34 cellular contexts compared by ENCODE assay signal in the genomic region with DNA sequence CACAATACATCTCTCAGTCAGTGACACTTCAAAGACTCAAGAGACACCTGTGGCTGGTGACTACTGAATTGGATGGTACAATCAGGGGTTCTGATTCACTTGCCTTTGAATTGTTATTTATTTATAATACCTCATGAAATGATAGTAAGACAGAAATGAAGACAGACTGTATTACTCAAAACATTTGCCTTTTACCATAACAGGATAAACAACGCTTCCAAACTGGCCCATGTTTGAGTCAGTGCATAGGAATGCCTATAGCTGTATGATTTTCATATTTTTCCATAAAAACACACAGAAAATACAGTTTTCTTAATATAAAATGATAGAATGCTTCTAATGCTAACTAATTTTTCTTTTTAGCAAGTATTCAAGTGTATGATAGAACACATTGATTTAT. TPM values are rescaled to one million over a fixed set of nuclear protein-coding genes. Genes with fewer than 3 reads are reported as not detected.
"Had no signal": no experiment of that assay in that cellular context is flagged by ENCODE, and none has a peak within 500 bp of the region (broad histone marks: within the 10 kb centered on the region; RNA-seq: fewer than 3 reads in every experiment).

No MANE protein-coding gene starts in this region.

- H3K4me3 ChIP-seq: body of pancreas, breast epithelium, K562, MG63, Peyer's patch had no signal

- H3K36me3 Mint-ChIP-seq: activated naive CD8-positive, alpha-beta T cell treated with anti-CD3 and anti-CD28 coated beads for 36 hours had no signal

- H3K4me3 Mint-ChIP-seq: activated CD4-positive, alpha-beta T cell treated with anti-CD3 and anti-CD28 coated beads, Interleukin-2, amount 10 ng/mL, durations not matched to agents 24 days and 14 days; activated CD8-positive, alpha-beta T cell treated with anti-CD3 and anti-CD28 coated beads for 36 hours; activated naive CD8-positive, alpha-beta T cell treated with anti-CD3 and anti-CD28 coated beads for 36 hours; activated T-cell treated with anti-CD3 and anti-CD28 coated beads, Interleukin-2, amount 50 U/mL, for 72 hours; activated T-helper 17 cell treated with anti-CD3 and anti-CD28 coated beads, Interleukin-2, amount 50 U/mL, for 72 hours; T-helper 1 cell treated with Interleukin-12 subunit alpha and Interleukin-12 subunit beta and Interleukin-4 antibody, amounts not matched to agents 30 μg/mL and 1 μg/mL, for 36 hours; T-helper 2 cell treated with Interferon-gamma antibody and Interleukin-4, amounts not matched to agents 5 μg/mL and 100 μg/mL, for 36 hours had no signal

- H3K27me3 ChIP-seq: body of pancreas, breast epithelium, MG63, Peyer's patch had no signal

- H3K9me3 ChIP-seq: body of pancreas, breast epithelium, MG63, Peyer's patch had no signal

- DNase-seq: activated CD4-positive, alpha-beta T cell treated with anti-CD3 and anti-CD28 coated beads, Interleukin-2, amount 10 ng/mL, durations not matched to agents 24 days and 14 days; activated CD4-positive, alpha-beta T cell treated with anti-CD3 and anti-CD28 coated beads, Interleukin-2, amount 50 U/mL, for 4 hours; activated CD8-positive, alpha-beta T cell treated with anti-CD3 and anti-CD28 coated beads for 36 hours; activated effector memory CD4-positive, alpha-beta T cell treated with anti-CD3 and anti-CD28 coated beads, Interleukin-2, amount 50 U/mL, for 16 hours; activated naive CD4-positive, alpha-beta T cell; activated naive CD4-positive, alpha-beta T cell treated with anti-CD3 and anti-CD28 coated beads, Interleukin-2, amount 50 U/mL, for 16 hours; activated naive CD8-positive, alpha-beta T cell treated with anti-CD3 and anti-CD28 coated beads for 36 hours; activated T-cell treated with anti-CD3 and anti-CD28 coated beads, Interleukin-2, amount 50 U/mL, for 1 hour; activated T-cell treated with anti-CD3 and anti-CD28 coated beads, Interleukin-2, amount 50 U/mL, for 72 hours; body of pancreas; caudate nucleus; cerebellar nuclear complex; NCI-H1048; NCI-H1105 treated with DMSO at 0.1 percent for 48 hours; NCI-H1436; NCI-H1694 treated with DMSO at 0.1 percent for 48 hours; NCI-H2029; NCI-H2107; NCI-H2171; NCI-H2227 treated with DMSO at 0.1 percent for 48 hours; NCI-H510A treated with DMSO at 0.1 percent for 48 hours; NCI-H526 treated with DMSO at 0.1 percent for 48 hours; PC-3; Peyer's patch; RPMI8226; SIG-M5 had no signal

- H3K27ac Mint-ChIP-seq: activated CD4-positive, alpha-beta T cell treated with anti-CD3 and anti-CD28 coated beads, Interleukin-2, amount 10 ng/mL, durations not matched to agents 24 days and 14 days; activated CD8-positive, alpha-beta T cell treated with anti-CD3 and anti-CD28 coated beads for 36 hours; activated naive CD8-positive, alpha-beta T cell treated with anti-CD3 and anti-CD28 coated beads for 36 hours; activated T-cell treated with anti-CD3 and anti-CD28 coated beads, Interleukin-2, amount 50 U/mL, for 72 hours; activated T-helper 17 cell treated with anti-CD3 and anti-CD28 coated beads, Interleukin-2, amount 50 U/mL, for 72 hours; T-helper 1 cell treated with Interleukin-12 subunit alpha and Interleukin-12 subunit beta and Interleukin-4 antibody, amounts not matched to agents 30 μg/mL and 1 μg/mL, for 36 hours; T-helper 2 cell treated with Interferon-gamma antibody and Interleukin-4, amounts not matched to agents 5 μg/mL and 100 μg/mL, for 36 hours had no signal

- H3K9me3 Mint-ChIP-seq: activated CD4-positive, alpha-beta T cell treated with anti-CD3 and anti-CD28 coated beads, Interleukin-2, amount 10 ng/mL, durations not matched to agents 24 days and 14 days; activated CD8-positive, alpha-beta T cell treated with anti-CD3 and anti-CD28 coated beads for 36 hours; activated naive CD8-positive, alpha-beta T cell treated with anti-CD3 and anti-CD28 coated beads for 36 hours; activated T-cell treated with anti-CD3 and anti-CD28 coated beads, Interleukin-2, amount 50 U/mL, for 72 hours; activated T-helper 17 cell treated with anti-CD3 and anti-CD28 coated beads, Interleukin-2, amount 50 U/mL, for 72 hours; T-helper 1 cell treated with Interleukin-12 subunit alpha and Interleukin-12 subunit beta and Interleukin-4 antibody, amounts not matched to agents 30 μg/mL and 1 μg/mL, for 36 hours; T-helper 2 cell treated with Interferon-gamma antibody and Interleukin-4, amounts not matched to agents 5 μg/mL and 100 μg/mL, for 36 hours had no signal

- H3K4me1 ChIP-seq: body of pancreas, breast epithelium, Peyer's patch had no signal

- H3K27ac ChIP-seq: body of pancreas, breast epithelium, Peyer's patch had no signal

- ATAC-seq: activated CD8-positive, alpha-beta T cell treated with anti-CD3 and anti-CD28 coated beads for 36 hours; activated T-cell treated with anti-CD3 and anti-CD28 coated beads, Interleukin-2, amount 50 U/mL, for 72 hours; activated T-helper 17 cell treated with anti-CD3 and anti-CD28 coated beads, Interleukin-2, amount 50 U/mL, for 72 hours; body of pancreas; K562; PC-3; Right ventricle myocardium inferior had no signal

- H3K36me3 ChIP-seq: breast epithelium, MG63, Peyer's patch had no signal

RNA-seq across cellular contexts. Expression of a gene that starts 59.5 kb away (rescaled TPM):
- total RNA-seq: activated CD4-positive, alpha-beta T cell treated with anti-CD3 and anti-CD28 coated beads, Interleukin-2, amount 10 ng/mL, durations not matched to agents 24 days and 14 days; activated CD8-positive, alpha-beta memory T cell treated with anti-CD3 and anti-CD28 coated beads for 36 hours; activated CD8-positive, alpha-beta T cell treated with anti-CD3 and anti-CD28 coated beads for 36 hours; activated naive CD8-positive, alpha-beta T cell treated with anti-CD3 and anti-CD28 coated beads for 36 hours; activated T-helper 17 cell treated with anti-CD3 and anti-CD28 coated beads, Interleukin-2, amount 50 U/mL, for 72 hours; K562; PC-3 had no signal
- polyA plus RNA-seq: K562 had no signal
